In genomic region chr1:55588300-55588699, GRCh38 we compare ENCODE assay signal across 18 cellular contexts.
DNase-seq lines count a peak whose midpoint lies in the region; ATAC-seq and TF ChIP-seq lines count a peak whose summit lies in the region.
"Had no signal": no experiment of that assay in that cellular context is flagged by ENCODE, and none has a peak within 500 bp of the region (broad histone marks: within the 10 kb centered on the region; RNA-seq: fewer than 3 reads in every experiment).

No MANE protein-coding gene starts in this region.

- no peaks in the 10 kb centered on the region for H3K9me3 ChIP-seq in right atrium auricular region
- no peaks in the 10 kb centered on the region for H3K9me3 ChIP-seq in right cardiac atrium (ENCODE audit: control insufficient read depth, low read length)
- no peaks in the 10 kb centered on the region for H3K9me3 ChIP-seq in mesenchymal stem cell (ENCODE audit: control insufficient read depth, low read length)
- H3K9me3 ChIP-seq in thoracic aorta, result no peaks in the 10 kb centered on the region

- no peaks in the 10 kb centered on the region for H3K79me1 ChIP-seq in mesenchymal stem cell (replicated peaks; ENCODE audit: low read length, poor library complexity, severe bottlenecking)

- no peak overlapping the region for H3K4me3 Mint-ChIP-seq in activated CD4-positive, alpha-beta memory T cell treated with anti-CD3 and anti-CD28 coated beads, Interleukin-2, amount 10 ng/mL, durations not matched to agents 7 days and 5 days
- H3K4me3 Mint-ChIP-seq: CD4-positive, alpha-beta T cell had no signal

- no peak overlapping the region for H2BK12ac ChIP-seq in mesenchymal stem cell (ENCODE audit: low read length in 2 of 2)

- H3K4me1 ChIP-seq in right atrium auricular region (peaks cover 0 to 20% of the 10 kb centered on the region in 2 donors), right cardiac atrium (ENCODE audit: control insufficient read depth, insufficient read depth, low read length) (peaks cover 5% of the 10 kb centered on the region), mesenchymal stem cell (ENCODE audit: control insufficient read depth, insufficient read depth, low read depth, low read length) (no peaks in the 10 kb centered on the region), thoracic aorta (ENCODE audit: control insufficient read depth in 1 of 2, low read depth in 2 of 2) (peaks cover 24 to 93% of the 10 kb centered on the region in 2 donors)

- TF ChIP-seq CTCF in right atrium auricular region (IDR thresholded peaks at IDR 0.05) (no peak), thoracic aorta (IDR thresholded peaks at IDR 0.05) (no peak)

- H2AK5ac ChIP-seq in mesenchymal stem cell (ENCODE audit: low read length, severe bottlenecking), result no peak overlapping the region

- H4K8ac ChIP-seq in mesenchymal stem cell (ENCODE audit: low read length), result no peak overlapping the region

- no peak overlapping the region for H3K4ac ChIP-seq in mesenchymal stem cell (ENCODE audit: low read depth in 1 of 2, low read length in 2 of 2)

- CTCF ChIA-PET in activated CD4-positive, alpha-beta memory T cell treated with anti-CD3 and anti-CD28 coated beads, Interleukin-2, amount 10 ng/mL, durations not matched to agents 7 days and 5 days (lab: Charles Lee), result no interaction called here

- H2BK15ac ChIP-seq in mesenchymal stem cell (ENCODE audit: low read depth, poor library complexity, severe bottlenecking), result no peak overlapping the region

- no peak for DNase-seq in right atrium auricular region (ENCODE audit: low spot score)
- DNase-seq in right cardiac atrium, result no peak
- no peak for DNase-seq in mesenchymal stem cell
- DNase-seq in thoracic aorta (ENCODE audit: low spot score), result no peak
- no peak for DNase-seq in activated CD4-positive, alpha-beta T cell treated with anti-CD3 and anti-CD28 coated beads for 1 hour
- DNase-seq in activated CD4-positive, alpha-beta memory T cell treated with anti-CD3 and anti-CD28 coated beads, Interleukin-2, amount 10 ng/mL, durations not matched to agents 7 days and 5 days, result no peak
- DNase-seq in NCI-H226, result no peak
- DNase-seq: CD4-positive, alpha-beta T cell; GF-D8; Kasumi-1; MM.1S; NCI-H1092; NCI-H1436 treated with DMSO at 0.1 percent for 48 hours; NCI-H2029; NCI-H446 treated with DMSO at 0.1 percent for 48 hours; NK-92 treated with Interleukin-12 subunit alpha and Interleukin-12 subunit beta, amount 100 ng/mL, for 24 hours had no signal

- no peak overlapping the region for H2AFZ ChIP-seq in mesenchymal stem cell (ENCODE audit: low read depth, low read length)

- H3K4me2 ChIP-seq in mesenchymal stem cell (ENCODE audit: low read length, poor library complexity, severe bottlenecking), result no peak overlapping the region

- POLR2A ChIA-PET in activated CD4-positive, alpha-beta memory T cell treated with anti-CD3 and anti-CD28 coated beads, Interleukin-2, amount 10 ng/mL, durations not matched to agents 7 days and 5 days (lab: Charles Lee), result no interaction called here

- H3K27me3 ChIP-seq in right atrium auricular region, result no peaks in the 10 kb centered on the region
- H3K27me3 ChIP-seq in right cardiac atrium (ENCODE audit: control insufficient read depth, insufficient read depth), result no peaks in the 10 kb centered on the region
- no peaks in the 10 kb centered on the region for H3K27me3 ChIP-seq in mesenchymal stem cell (ENCODE audit: control insufficient read depth in 1 of 2, insufficient read depth in 1 of 2, low read length in 2 of 2)
- no peaks in the 10 kb centered on the region for H3K27me3 ChIP-seq in thoracic aorta (replicated peaks; ENCODE audit: insufficient read depth)

- H3K27ac ChIP-seq in right atrium auricular region (peak overlapping the region; percentile 8 to 71), right cardiac atrium (ENCODE audit: low read length) (no peak overlapping the region), mesenchymal stem cell (ENCODE audit: low read length, poor library complexity, severe bottlenecking) (no peak overlapping the region), thoracic aorta (peak overlapping the region; percentile 80 to 84)

- ATAC-seq in right cardiac atrium (no peak), thoracic aorta (ENCODE audit: insufficient number of reproducible peaks, low FRiP score, low read depth) (no peak)
- ATAC-seq: GM12878, Right ventricle myocardium inferior had no signal

- H4K91ac ChIP-seq in mesenchymal stem cell (ENCODE audit: low read length), result no peak overlapping the region

- peak overlapping the region; percentile 80 for H3K9ac ChIP-seq in mesenchymal stem cell (ENCODE audit: low read length)

- H2BK5ac ChIP-seq in mesenchymal stem cell (ENCODE audit: low read depth, low read length, poor library complexity, severe bottlenecking), result no peak overlapping the region

- H3K18ac ChIP-seq in mesenchymal stem cell (ENCODE audit: low read depth in 1 of 2, low read length in 2 of 2), result no peak overlapping the region

- H3K27me3 Mint-ChIP-seq in activated CD4-positive, alpha-beta memory T cell treated with anti-CD3 and anti-CD28 coated beads, Interleukin-2, amount 10 ng/mL, durations not matched to agents 7 days and 5 days, result no peaks in the 10 kb centered on the region

- H3K23ac ChIP-seq in mesenchymal stem cell (ENCODE audit: low read length in 2 of 2), result no peak overlapping the region

- H3K4me3 ChIP-seq in right atrium auricular region, result no peak overlapping the region
- H3K4me3 ChIP-seq in right cardiac atrium (ENCODE audit: low read length), result no peak overlapping the region
- H3K4me3 ChIP-seq in mesenchymal stem cell (ENCODE audit: insufficient read depth in 1 of 2, low read depth in 1 of 2, low read length in 2 of 2), result no peak overlapping the region
- no peak overlapping the region for H3K4me3 ChIP-seq in thoracic aorta
- H3K4me3 ChIP-seq: GM12878 had no signal

- no peak overlapping the region for H3K27ac Mint-ChIP-seq in activated CD4-positive, alpha-beta memory T cell treated with anti-CD3 and anti-CD28 coated beads, Interleukin-2, amount 10 ng/mL, durations not matched to agents 7 days and 5 days
- H3K27ac Mint-ChIP-seq: CD4-positive, alpha-beta T cell had no signal

- H3K36me3 Mint-ChIP-seq in activated CD4-positive, alpha-beta memory T cell treated with anti-CD3 and anti-CD28 coated beads, Interleukin-2, amount 10 ng/mL, durations not matched to agents 7 days and 5 days (ENCODE audit: low read depth), result no peaks in the 10 kb centered on the region

- no peak overlapping the region for H3K14ac ChIP-seq in mesenchymal stem cell (ENCODE audit: low read length in 2 of 2)

- no peaks in the 10 kb centered on the region for H3K36me3 ChIP-seq in right atrium auricular region
- H3K36me3 ChIP-seq in mesenchymal stem cell (ENCODE audit: control insufficient read depth in 1 of 2, insufficient read depth in 2 of 2, low read depth in 1 of 2, low read length in 2 of 2), result no peaks in the 10 kb centered on the region
- H3K36me3 ChIP-seq in thoracic aorta, result no peaks in the 10 kb centered on the region

- H3K9me3 Mint-ChIP-seq in activated CD4-positive, alpha-beta memory T cell treated with anti-CD3 and anti-CD28 coated beads, Interleukin-2, amount 10 ng/mL, durations not matched to agents 7 days and 5 days, result no peaks in the 10 kb centered on the region
- H3K9me3 Mint-ChIP-seq: CD4-positive, alpha-beta T cell had no signal

- 48% methylated on average over 2 of the region's 2 CpGs for WGBS in right cardiac atrium
- 90% methylated on average over 2 of the region's 2 CpGs for WGBS in mesenchymal stem cell

- no peaks in the 10 kb centered on the region for H3K4me1 Mint-ChIP-seq in activated CD4-positive, alpha-beta memory T cell treated with anti-CD3 and anti-CD28 coated beads, Interleukin-2, amount 10 ng/mL, durations not matched to agents 7 days and 5 days

- no peak overlapping the region for H2BK120ac ChIP-seq in mesenchymal stem cell (ENCODE audit: low read depth, low read length)

- intact Hi-C loops in right cardiac atrium (cut with DNase I), result no loop called here

Comparison
In these comparisons a context has a peak if more than half of its experiments do, and no peak if none do; other contexts are left out.
1. H3K27ac ChIP-seq: peak in right atrium auricular region (2 of 2) and thoracic aorta (2 of 2); none in right cardiac atrium (single experiment) and mesenchymal stem cell (single experiment).